In the genomic region with DNA sequence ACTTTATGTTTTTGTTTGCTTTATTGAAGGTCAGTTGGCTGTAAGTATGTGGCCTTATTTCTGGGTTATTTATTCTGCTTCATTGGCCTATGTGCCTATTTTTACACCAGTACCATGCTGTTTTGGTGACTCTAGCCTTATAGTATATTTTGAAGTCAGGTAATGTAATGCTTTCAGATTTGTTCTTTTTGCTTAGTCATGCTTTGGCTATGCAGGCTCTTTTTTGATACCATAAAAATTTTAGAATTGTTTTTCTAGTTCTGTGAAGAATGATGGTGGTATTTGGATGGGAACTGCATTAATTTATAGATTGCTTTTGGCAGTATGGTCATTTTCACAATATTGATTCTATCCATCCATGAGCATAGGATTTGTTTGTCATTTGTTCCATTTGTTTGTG, we compare ENCODE assay signal across 24 cellular contexts.
DNase-seq lines count a peak whose midpoint lies in the region; ATAC-seq, FAIRE-seq and TF ChIP-seq lines count a peak whose summit lies in the region.
"Had no signal": no experiment of that assay in that cellular context is flagged by ENCODE, and none has a peak within 500 bp of the region (broad histone marks: within the 10 kb centered on the region; RNA-seq: fewer than 3 reads in every experiment).

No MANE protein-coding gene starts in this region.

- TF ChIP-seq CTCF in HepG2 (CRISPR knock-in tag; IDR thresholded peaks at IDR 0.05) = no peak
- TF ChIP-seq CTCF in right lobe of liver (IDR thresholded peaks at IDR 0.05) = no peak
- no peak for TF ChIP-seq CTCF in K562 (IDR thresholded peaks at IDR 0.05 in 2 of 3, conservative IDR thresholded peaks at IDR 0.05 in 1 of 3; ENCODE audit: insufficient read depth in 2 of 3, low read depth in 1 of 3, low read length in 3 of 3)

- DNase-seq in HepG2 (ENCODE audit: low spot score) (no peak), right lobe of liver (no peak), K562 (ENCODE audit: extremely low read depth in 1 of 4, low spot score in 3 of 4) (no peak), cardiac septum (ENCODE audit: low spot score) (no peak)
- DNase-seq: ACHN; BE2C; C1 segment of cervical spinal cord; CD4-positive, alpha-beta memory T cell; CD4-positive, CD25-positive, alpha-beta regulatory T cell; CD8-positive, alpha-beta memory T cell; COR-L47; DMS 273 treated with DMSO at 0.1 percent for 48 hours; DMS153; DMS53; DMS79; DND-41; EL; GDM1 had no signal

- H3K79me2 ChIP-seq in HepG2 (ENCODE audit: insufficient read depth, low read length) (no peaks in the 10 kb centered on the region), K562 (ENCODE audit: control insufficient read depth, insufficient read depth, low read length) (no peaks in the 10 kb centered on the region)

- H3K27me3 ChIP-seq in HepG2 (ENCODE audit: control insufficient read depth in 1 of 2, insufficient read depth in 2 of 2, low read length in 2 of 2) (no peaks in the 10 kb centered on the region), right lobe of liver (no peaks in the 10 kb centered on the region), K562 (ENCODE audit: control insufficient read depth in 2 of 2, insufficient read depth in 2 of 2, low read length in 2 of 2) (no peaks in the 10 kb centered on the region)
- H3K27me3 ChIP-seq: BE2C, BLaER1 had no signal

- H3K4me1 ChIP-seq in HepG2 (ENCODE audit: insufficient read depth, low read length) = no peaks in the 10 kb centered on the region
- no peaks in the 10 kb centered on the region for H3K4me1 ChIP-seq in right lobe of liver
- H3K4me1 ChIP-seq in K562 (replicated peaks in 1 of 2; ENCODE audit: control insufficient read depth in 2 of 2, insufficient read depth in 2 of 2, low read length in 2 of 2) = no peaks in the 10 kb centered on the region
- H3K4me1 ChIP-seq: BE2C, BLaER1 had no signal

- no peak overlapping the region for H2AFZ ChIP-seq in HepG2 (ENCODE audit: low read length)
- no peak overlapping the region for H2AFZ ChIP-seq in K562 (ENCODE audit: low read depth, low read length)

- H3K27ac ChIP-seq in HepG2 (ENCODE audit: extremely low read length, insufficient read depth, low read length) = no peak overlapping the region
- H3K27ac ChIP-seq in right lobe of liver = no peak overlapping the region
- H3K27ac ChIP-seq in K562 (ENCODE audit: extremely low read depth, low read depth, low read length) = no peak overlapping the region
- H3K27ac ChIP-seq: 22Rv1, BLaER1 had no signal

- H3K9me3 ChIP-seq in HepG2 (ENCODE audit: low read length) (0 out of 2 replicates have a peak, but pooled peaks cover 4% of the 10 kb centered on the region), right lobe of liver (no peaks in the 10 kb centered on the region), K562 (replicated peaks; ENCODE audit: control insufficient read depth, insufficient read depth, low read depth, low read length) (no peaks in the 10 kb centered on the region)
- H3K9me3 ChIP-seq: BE2C, BLaER1 had no signal

- H3K9me1 ChIP-seq in K562 (ENCODE audit: control insufficient read depth, insufficient read depth, low read length) = no peaks in the 10 kb centered on the region

- H3K4me2 ChIP-seq in HepG2 (ENCODE audit: low read depth, low read length) (no peak overlapping the region), K562 (ENCODE audit: insufficient read depth, low read length) (no peak overlapping the region)
- H3K4me2 ChIP-seq: BLaER1 had no signal

- H3K4me3 ChIP-seq in HepG2 (replicated peaks in 1 of 3; ENCODE audit: insufficient read depth in 1 of 3, low read depth in 2 of 3, low read length in 3 of 3) (no peak overlapping the region), right lobe of liver (no peak overlapping the region), K562 (no peak overlapping the region)
- H3K4me3 ChIP-seq: BLaER1, GM12878 had no signal

- intact Hi-C loops in HepG2 (cut with micrococcal nuclease; ENCODE audit: unreplicated experiment) = no loop called here
- intact Hi-C loops in right lobe of liver (cut with DNase I) = no loop called here
- intact Hi-C loops in K562 (cut with micrococcal nuclease) = no loop called here
- intact Hi-C loops in cardiac septum (cut with DNase I) = no loop called here

- in situ Hi-C loops in HepG2 (cut with HindIII; ENCODE audit: extremely low pct_ligation_motif_present, low pct_unique_long_range_greater_than_20kb) = no loop called here
- in situ Hi-C loops in K562 (cut with MboI) = no loop called here

- no peak overlapping the region for H3K9ac ChIP-seq in HepG2 (ENCODE audit: insufficient read depth, low read depth, low read length)
- H3K9ac ChIP-seq in K562 (ENCODE audit: insufficient read depth in 1 of 2, low read depth in 2 of 2, low read length in 2 of 2) = no peak overlapping the region
- H3K9ac ChIP-seq: BLaER1 had no signal

- POLR2A ChIA-PET in HepG2 (lab: Yijun Ruan, JAX) (no interaction called here), K562 (lab: Yijun Ruan, JAX) (no interaction called here)

- BruUV-seq in HepG2 (replicated peaks; lab: Mats Ljungman, UMichigan) = no TSS peak
- BruUV-seq in K562 (replicated peaks; lab: Mats Ljungman, UMichigan) = no TSS peak

- H4K20me1 ChIP-seq in HepG2 (ENCODE audit: insufficient read depth, low read length) (no peaks in the 10 kb centered on the region), K562 (replicated peaks; ENCODE audit: control insufficient read depth, insufficient read depth, low read length) (no peaks in the 10 kb centered on the region)
- H4K20me1 ChIP-seq: BLaER1 had no signal

- ATAC-seq in HepG2 (no peak), right lobe of liver (no peak), K562 (no peak), HG03520 (IDR thresholded peaks at IDR 0.05; ENCODE audit: unreplicated experiment) (no peak)
- ATAC-seq: GM12878 had no signal

- TF ChIP-seq RAD21 in HepG2 (CRISPR knock-in tag; IDR thresholded peaks at IDR 0.05) (no peak), K562 (CRISPR knock-in tag; conservative IDR thresholded peaks at IDR 0.05 in 1 of 2, IDR thresholded peaks at IDR 0.05 in 1 of 2) (no peak)

- H3K36me3 ChIP-seq in HepG2 (replicated peaks in 1 of 2; ENCODE audit: control insufficient read depth in 1 of 2, insufficient read depth in 2 of 2, low read length in 2 of 2) (no peaks in the 10 kb centered on the region), right lobe of liver (no peaks in the 10 kb centered on the region), K562 (ENCODE audit: control insufficient read depth, insufficient read depth, low read length) (no peaks in the 10 kb centered on the region)
- H3K36me3 ChIP-seq: BE2C, BLaER1 had no signal

- no peak for TF ChIP-seq POLR2A in HepG2 (IDR thresholded peaks at IDR 0.05; ENCODE audit: insufficient read depth in 1 of 2, low read depth in 2 of 2, low read length in 2 of 2)
- no peak for TF ChIP-seq POLR2A in right lobe of liver (IDR thresholded peaks at IDR 0.05)
- TF ChIP-seq POLR2A in K562 (conservative IDR thresholded peaks at IDR 0.05) = no peak

- CTCF ChIA-PET in HepG2 (lab: Yijun Ruan, JAX; ENCODE audit: low intra/inter-chr PET ratio, low total read pairs) = no interaction called here
- CTCF ChIA-PET in K562 (lab: Yijun Ruan, JAX; ENCODE audit: low intra/inter-chr PET ratio) = no interaction called here

- TF ChIP-seq EP300 in HepG2 (IDR thresholded peaks at IDR 0.05; ENCODE audit: low read depth in 2 of 2, low read length in 2 of 2) (no peak), HepG2 (CRISPR knock-in tag; IDR thresholded peaks at IDR 0.05; ENCODE audit: borderline replicate concordance) (no peak), K562 (IDR thresholded peaks at IDR 0.05; ENCODE audit: low read length) (no peak)

- FAIRE-seq in HepG2 (lab: Jason Lieb, UNC) (no peak), K562 (lab: Jason Lieb, UNC) (no peak)
- FAIRE-seq: GM12878, GM12892, GM18507 had no signal

TF ChIP-seq in HepG2, 621 proteins besides CTCF, POLR2A, EP300 and RAD21:
- TF ChIP-seq ZNF451 (CRISPR knock-in tag; IDR thresholded peaks at IDR 0.05) (no peak), NFE2L2 (IDR thresholded peaks at IDR 0.05; ENCODE audit: low read length) (peak; percentile 58; the same call in 1 of the 2 replicates)

TF ChIP-seq in K562, 482 proteins besides CTCF, POLR2A, EP300 and RAD21:
- TF ChIP-seq ZNF316 (IDR thresholded peaks at IDR 0.05) (0 out of 2 replicates have a peak, but pooled peaks have one; percentile 8), MAFG (tag; conservative IDR thresholded peaks at IDR 0.05) (0 out of 2 replicates have a peak, but pooled peaks have one; percentile 19)
- TF ChIP-seq, protein P1, sequence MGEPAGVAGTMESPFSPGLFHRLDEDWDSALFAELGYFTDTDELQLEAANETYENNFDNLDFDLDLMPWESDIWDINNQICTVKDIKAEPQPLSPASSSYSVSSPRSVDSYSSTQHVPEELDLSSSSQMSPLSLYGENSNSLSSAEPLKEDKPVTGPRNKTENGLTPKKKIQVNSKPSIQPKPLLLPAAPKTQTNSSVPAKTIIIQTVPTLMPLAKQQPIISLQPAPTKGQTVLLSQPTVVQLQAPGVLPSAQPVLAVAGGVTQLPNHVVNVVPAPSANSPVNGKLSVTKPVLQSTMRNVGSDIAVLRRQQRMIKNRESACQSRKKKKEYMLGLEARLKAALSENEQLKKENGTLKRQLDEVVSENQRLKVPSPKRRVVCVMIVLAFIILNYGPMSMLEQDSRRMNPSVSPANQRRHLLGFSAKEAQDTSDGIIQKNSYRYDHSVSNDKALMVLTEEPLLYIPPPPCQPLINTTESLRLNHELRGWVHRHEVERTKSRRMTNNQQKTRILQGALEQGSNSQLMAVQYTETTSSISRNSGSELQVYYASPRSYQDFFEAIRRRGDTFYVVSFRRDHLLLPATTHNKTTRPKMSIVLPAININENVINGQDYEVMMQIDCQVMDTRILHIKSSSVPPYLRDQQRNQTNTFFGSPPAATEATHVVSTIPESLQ (CRISPR knock-in tag; IDR thresholded peaks at IDR 0.05) = no peak
